ENCODE assay signal across 9 cellular contexts in the genomic region with DNA sequence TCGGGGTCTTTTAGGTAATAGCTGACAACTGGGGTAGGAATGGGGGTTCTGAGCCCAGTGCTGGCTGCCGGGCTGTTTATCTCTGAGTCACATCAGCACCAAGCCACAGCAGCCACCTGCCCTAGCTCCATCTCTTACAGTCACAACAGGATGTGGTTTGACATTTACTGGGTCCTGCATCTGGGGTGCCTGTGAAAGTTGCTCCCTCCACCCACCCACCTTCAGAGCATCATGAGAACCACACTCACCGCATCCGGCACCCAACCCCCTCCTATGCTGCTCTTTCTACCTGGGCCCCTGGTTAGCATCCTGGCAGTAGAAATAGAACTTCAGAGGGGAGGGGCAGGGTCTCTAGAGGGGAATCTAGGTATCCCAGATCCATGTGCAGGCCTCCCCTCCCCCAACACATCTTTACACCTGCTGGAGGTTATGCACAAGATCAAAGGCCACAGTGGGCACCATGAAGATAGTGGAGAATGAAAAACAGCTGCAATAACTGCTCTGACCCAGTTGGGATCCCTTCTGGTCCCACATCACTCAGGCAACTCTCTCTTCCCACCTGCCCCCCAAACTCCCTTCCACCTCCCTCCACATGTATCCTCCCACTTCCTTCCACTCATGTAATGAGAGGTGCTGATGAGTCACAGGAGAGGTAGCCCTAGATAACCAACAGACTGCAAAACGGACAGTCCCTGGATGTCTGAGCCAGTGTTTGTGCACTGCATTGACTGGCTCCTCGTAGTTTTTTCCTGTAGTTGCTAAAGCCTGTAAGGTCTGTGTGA. TPM values are rescaled to one million over a fixed set of nuclear protein-coding genes. Genes with fewer than 3 reads are reported as not detected.
DNase-seq lines count a peak whose midpoint lies in the region; ATAC-seq and TF ChIP-seq lines count a peak whose summit lies in the region.
"Had no signal": no experiment of that assay in that cellular context is flagged by ENCODE, and none has a peak within 500 bp of the region (broad histone marks: within the 10 kb centered on the region; RNA-seq: fewer than 3 reads in every experiment).

No MANE protein-coding gene starts in this region.

- H3K79me2 ChIP-seq in SU-DHL-6 (ENCODE audit: insufficient read depth, low read length), result no peaks in the 10 kb centered on the region
- no peaks in the 10 kb centered on the region for H3K79me2 ChIP-seq in smooth muscle cell (ENCODE audit: low read depth)

- no peak for TF ChIP-seq CTCF in SU-DHL-6 (IDR thresholded peaks at IDR 0.05; ENCODE audit: insufficient read depth, low read length, poor library complexity, severe bottlenecking)
- TF ChIP-seq CTCF in smooth muscle cell (IDR thresholded peaks at IDR 0.05; ENCODE audit: borderline replicate concordance, insufficient read depth, poor library complexity, severe bottlenecking), result no peak

- H3K4me3 ChIP-seq in SU-DHL-6 (ENCODE audit: insufficient read depth, low read length, poor library complexity, severe bottlenecking), result peak overlapping the region; percentile 25
- H3K4me3 ChIP-seq in smooth muscle cell, result no peak overlapping the region

- ATAC-seq in GM18511 (IDR thresholded peaks at IDR 0.05; ENCODE audit: unreplicated experiment), result peak; percentile 86
- ATAC-seq in HG02798 (IDR thresholded peaks at IDR 0.05; ENCODE audit: poor library complexity, unreplicated experiment), result peak; percentile 92
- peak; percentile 71 to 79 for ATAC-seq in activated naive CD4-positive, alpha-beta T cell treated with anti-CD3 and anti-CD28 coated beads, Interleukin-2, amount 50 U/mL, for 72 hours

- H3K4me1 ChIP-seq in smooth muscle cell (ENCODE audit: low read depth), result no peaks in the 10 kb centered on the region

- no peaks in the 10 kb centered on the region for H3K27me3 ChIP-seq in SU-DHL-6 (ENCODE audit: low read length)
- no peaks in the 10 kb centered on the region for H3K27me3 ChIP-seq in smooth muscle cell (ENCODE audit: low read depth)

- H3K27ac ChIP-seq in SU-DHL-6 (ENCODE audit: low read depth, low read length) (peak overlapping the region; percentile 94), smooth muscle cell (ENCODE audit: low read depth) (peak overlapping the region; percentile 78)

- H3K9me2 ChIP-seq in SU-DHL-6 (replicated peaks; ENCODE audit: insufficient read depth, low read length), result no peaks in the 10 kb centered on the region

- 51% methylated on average over 6 of the region's 6 CpGs for WGBS in smooth muscle cell (ENCODE audit: low lambda C conversion rate)

- H3F3A ChIP-seq in SU-DHL-6 (ENCODE audit: insufficient read depth) (peaks cover 27% of the 10 kb centered on the region), smooth muscle cell (ENCODE audit: low read depth) (no peaks in the 10 kb centered on the region)

- peak overlapping the region; percentile 75 for H3K4me2 ChIP-seq in SU-DHL-6 (ENCODE audit: low read depth, low read length, poor library complexity, severe bottlenecking)
- H3K4me2 ChIP-seq in smooth muscle cell, result no peak overlapping the region

- H2AFZ ChIP-seq in SU-DHL-6 (ENCODE audit: low read depth, low read length, severe bottlenecking), result peak overlapping the region; percentile 15
- H2AFZ ChIP-seq in smooth muscle cell (ENCODE audit: low read depth), result no peak overlapping the region

- H3K27ac Mint-ChIP-seq in activated naive CD4-positive, alpha-beta T cell treated with anti-CD3 and anti-CD28 coated beads, Interleukin-2, amount 50 U/mL, for 72 hours, result peak overlapping the region; percentile 99 to 100

- DNase-seq in activated naive CD4-positive, alpha-beta T cell treated with anti-CD3 and anti-CD28 coated beads, Interleukin-2, amount 50 U/mL, for 72 hours (ENCODE audit: low spot score in 2 of 2), result peak; percentile 85 to 97
- no peak for DNase-seq in smooth muscle cell (lab: John Stamatoyannopoulos, UW; ENCODE audit: unreplicated experiment)
- DNase-seq in anterior cingulate cortex (lab: John Stamatoyannopoulos, UW), result no peak
- DNase-seq in posterior vena cava (ENCODE audit: low spot score), result no peak
- no peak for DNase-seq in epidermal melanocyte (ENCODE audit: insufficient read length, low spot score)

- intact Hi-C loops in posterior vena cava (cut with DNase I), result no loop called here

- H4K20me1 ChIP-seq in SU-DHL-6 (ENCODE audit: low read depth, low read length), result no peaks in the 10 kb centered on the region
- no peaks in the 10 kb centered on the region for H4K20me1 ChIP-seq in smooth muscle cell (ENCODE audit: low read depth)

- H3K36me3 Mint-ChIP-seq in activated naive CD4-positive, alpha-beta T cell treated with anti-CD3 and anti-CD28 coated beads, Interleukin-2, amount 50 U/mL, for 72 hours, result peaks cover 0 to 17% of the 10 kb centered on the region in 2 donors

- H3K9me3 ChIP-seq in SU-DHL-6 (ENCODE audit: insufficient read depth, low read length) (no peaks in the 10 kb centered on the region), smooth muscle cell (replicated peaks; ENCODE audit: low read depth) (no peaks in the 10 kb centered on the region)

- H3K36me3 ChIP-seq in SU-DHL-6 (ENCODE audit: low read length) (no peaks in the 10 kb centered on the region), smooth muscle cell (ENCODE audit: low read depth) (no peaks in the 10 kb centered on the region)

- H3K9me3 Mint-ChIP-seq in activated naive CD4-positive, alpha-beta T cell treated with anti-CD3 and anti-CD28 coated beads, Interleukin-2, amount 50 U/mL, for 72 hours, result peaks cover 0 to 4% of the 10 kb centered on the region in 2 donors

- H3K9ac ChIP-seq in SU-DHL-6 (ENCODE audit: low read length) (peak overlapping the region; percentile 56), smooth muscle cell (ENCODE audit: low read depth) (no peak overlapping the region)

RNA-seq across cellular contexts. Expression of gene PRSS2, which starts 38.2 kb away (rescaled TPM):
- total RNA-seq in activated naive CD4-positive, alpha-beta T cell treated with anti-CD3 and anti-CD28 coated beads, Interleukin-2, amount 50 U/mL, for 72 hours, result under 1 TPM in 1 of 2 donors, not detected in 1; 0.82 TPM
- total RNA-seq in smooth muscle cell (not detected in 2 replicates), posterior vena cava (1 to 10 TPM; 1.9 to 9.0 TPM)
- not detected in 2 replicates for polyA plus RNA-seq in smooth muscle cell
- total RNA-seq: NCI-H460 had no signal

RNA-seq across cellular contexts. Expression of gene EPHB6, which starts 45.9 kb away (rescaled TPM):
- total RNA-seq in activated naive CD4-positive, alpha-beta T cell treated with anti-CD3 and anti-CD28 coated beads, Interleukin-2, amount 50 U/mL, for 72 hours, result 10 to 100 TPM; 16.0 to 32.8 TPM
- 4.8 and 15.9 TPM in 2 replicates for total RNA-seq in smooth muscle cell
- 12.6 and 21.1 TPM in 2 replicates for polyA plus RNA-seq in smooth muscle cell
- 10 to 100 TPM; 11.9 to 33.5 TPM for total RNA-seq in posterior vena cava
- total RNA-seq: NCI-H460 had no signal

RNA-seq across cellular contexts. Expression of gene PRSS1, which starts 59.7 kb away (rescaled TPM):
- not detected for total RNA-seq in activated naive CD4-positive, alpha-beta T cell treated with anti-CD3 and anti-CD28 coated beads, Interleukin-2, amount 50 U/mL, for 72 hours
- total RNA-seq in smooth muscle cell, result not detected in 2 replicates
- not detected in 2 replicates for polyA plus RNA-seq in smooth muscle cell
- 1 to 10 TPM in 1 of 2 donors, not detected in 1; 7.8 TPM for total RNA-seq in posterior vena cava
- total RNA-seq: NCI-H460 had no signal

Comparison
In these comparisons a context has a peak if more than half of its experiments do, and no peak if none do; other contexts are left out.
1. DNase-seq: peak in activated naive CD4-positive, alpha-beta T cell treated with anti-CD3 and anti-CD28 coated beads, Interleukin-2, amount 50 U/mL, for 72 hours (2 of 2); none in smooth muscle cell (single experiment), anterior cingulate cortex (0 of 58), posterior vena cava (single experiment) and epidermal melanocyte (single experiment).
2. Peak in every context shown above with its lines, with median percentiles within 50 percentile points of each other: ATAC-seq.